Comparison of ENCODE assay signal across 8 cellular contexts in the genomic region with DNA sequence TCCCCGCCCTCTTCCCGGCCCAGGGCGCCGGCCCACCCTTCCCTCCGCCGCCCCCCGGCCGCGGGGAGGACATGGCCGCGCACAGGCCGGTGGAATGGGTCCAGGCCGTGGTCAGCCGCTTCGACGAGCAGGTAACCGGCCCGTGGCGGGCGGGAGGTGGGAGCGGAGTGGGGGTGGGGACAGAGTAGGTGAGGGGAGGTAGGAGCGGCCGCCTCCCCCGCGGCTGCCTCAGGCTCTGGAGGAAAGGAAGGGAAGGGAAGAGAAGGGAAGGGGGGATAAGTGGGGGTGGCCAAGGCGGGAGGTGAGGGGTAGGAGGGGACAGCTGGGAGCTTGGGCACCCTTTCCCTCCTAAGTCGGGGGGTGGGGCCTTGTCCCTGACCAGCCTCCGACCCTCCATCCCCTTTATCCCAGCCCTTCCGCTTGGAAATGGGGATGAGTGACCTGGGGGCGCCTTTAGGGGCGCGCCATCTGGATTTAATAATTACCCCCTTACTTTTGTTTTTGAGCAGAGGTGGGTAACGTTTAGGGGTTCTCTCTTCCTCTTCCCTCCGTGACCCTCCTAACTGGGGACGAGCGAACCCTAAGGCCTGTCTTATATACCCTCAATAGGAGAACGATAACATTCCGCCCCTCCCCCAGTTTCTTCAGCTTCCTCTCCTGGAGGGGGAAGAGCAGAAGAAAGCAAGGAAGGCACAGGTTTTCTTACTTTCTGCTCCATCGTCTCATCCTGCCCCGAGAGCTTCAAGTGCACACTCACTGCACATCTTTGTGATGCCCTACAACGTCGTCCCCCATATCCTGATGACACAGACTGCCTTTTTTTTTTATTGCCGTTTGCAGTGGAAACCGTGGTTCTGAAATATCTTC. TPM values are rescaled to one million over a fixed set of nuclear protein-coding genes. Genes with fewer than 3 reads are reported as not detected.
DNase-seq lines count a peak whose midpoint lies in the region; ATAC-seq and TF ChIP-seq lines count a peak whose summit lies in the region.

No MANE protein-coding gene starts in this region.

- H3K4me1 ChIP-seq in mucosa of descending colon (ENCODE audit: low read depth), result no peaks in the 10 kb centered on the region
- H3K4me1 ChIP-seq in suprapubic skin, result peaks cover 16% of the 10 kb centered on the region

- H3K27ac ChIP-seq in suprapubic skin, result peak overlapping the region; percentile 94

- H3K27me3 ChIP-seq in suprapubic skin, result no peaks in the 10 kb centered on the region

- no peaks in the 10 kb centered on the region for H3K9me3 Mint-ChIP-seq in activated T-cell treated with anti-CD3 and anti-CD28 coated beads, Interleukin-2, amount 50 U/mL, for 24 hours

- WGBS in suprapubic skin, result under 1% methylated on average over 27 of the region's 44 CpGs

- H3K36me3 Mint-ChIP-seq in activated T-cell treated with anti-CD3 and anti-CD28 coated beads, Interleukin-2, amount 50 U/mL, for 24 hours (ENCODE audit: low read depth), result peaks cover 2% of the 10 kb centered on the region

- TF ChIP-seq EP300 in suprapubic skin (IDR thresholded peaks at IDR 0.05), result no peak

- DNase-seq in GDM1 (lab: John Stamatoyannopoulos, UW) (peak; percentile 8), NCI-H774 (lab: John Stamatoyannopoulos, UW) (peak; percentile 41), mucosa of descending colon (peak; percentile 65 to 77 (median 76)), suprapubic skin (ENCODE audit: low spot score in 2 of 2) (peak; percentile 73 to 83)
- DNase-seq in activated T-cell treated with anti-CD3 and anti-CD28 coated beads, Interleukin-2, amount 50 U/mL, for 24 hours, result peak; percentile 58

- H3K4me1 Mint-ChIP-seq in activated T-cell treated with anti-CD3 and anti-CD28 coated beads, Interleukin-2, amount 50 U/mL, for 24 hours (ENCODE audit: low read depth), result peaks cover 15% of the 10 kb centered on the region

- no peak for TF ChIP-seq CTCF in mucosa of descending colon (IDR thresholded peaks at IDR 0.05)
- TF ChIP-seq CTCF in suprapubic skin (IDR thresholded peaks at IDR 0.05), result no peak

- ATAC-seq in HG02642 (IDR thresholded peaks at IDR 0.05; ENCODE audit: poor library complexity, unreplicated experiment) (peak; percentile 22), esophagus mucosa (peak; percentile 53), mucosa of descending colon (peak; percentile 47), HG03159 (IDR thresholded peaks at IDR 0.05; ENCODE audit: unreplicated experiment) (no peak)

- H3K27ac Mint-ChIP-seq in activated T-cell treated with anti-CD3 and anti-CD28 coated beads, Interleukin-2, amount 50 U/mL, for 24 hours, result peak overlapping the region; percentile 94

- no peaks in the 10 kb centered on the region for H3K9me3 ChIP-seq in mucosa of descending colon
- no peaks in the 10 kb centered on the region for H3K9me3 ChIP-seq in suprapubic skin

- no peaks in the 10 kb centered on the region for H3K27me3 Mint-ChIP-seq in activated T-cell treated with anti-CD3 and anti-CD28 coated beads, Interleukin-2, amount 50 U/mL, for 24 hours

- intact Hi-C loops in mucosa of descending colon (cut with DNase I, micrococcal nuclease), result no loop called here

- H3K36me3 ChIP-seq in mucosa of descending colon (ENCODE audit: low read depth), result no peaks in the 10 kb centered on the region
- no peaks in the 10 kb centered on the region for H3K36me3 ChIP-seq in suprapubic skin

- H3K4me3 Mint-ChIP-seq in activated T-cell treated with anti-CD3 and anti-CD28 coated beads, Interleukin-2, amount 50 U/mL, for 24 hours, result peak overlapping the region; percentile 91

- H3K4me3 ChIP-seq in mucosa of descending colon (peak overlapping the region; percentile 74), suprapubic skin (peak overlapping the region; percentile 93)

- no peak for TF ChIP-seq POLR2A in suprapubic skin (IDR thresholded peaks at IDR 0.05)

RNA-seq across cellular contexts. Expression of gene NF1, which starts 0.7 kb away (rescaled TPM):
- total RNA-seq in esophagus mucosa (21.6 TPM), mucosa of descending colon (10 to 100 TPM; 51.9 to 67.6 (median 52.4) TPM), suprapubic skin (100 to 1,000 TPM in 1 of 4 donors, 10 to 100 TPM in 3; 32.3 to 113 (median 45.4) TPM)

Comparison
In these comparisons a context has a peak if more than half of its experiments do, and no peak if none do; other contexts are left out.
1. DNase-seq: peak in every context shown above with its lines; median percentile 78 in suprapubic skin; 76 in mucosa of descending colon; 58 in activated T-cell treated with anti-CD3 and anti-CD28 coated beads, Interleukin-2, amount 50 U/mL, for 24 hours; 41 in NCI-H774; 8 in GDM1.